In the genomic region with DNA sequence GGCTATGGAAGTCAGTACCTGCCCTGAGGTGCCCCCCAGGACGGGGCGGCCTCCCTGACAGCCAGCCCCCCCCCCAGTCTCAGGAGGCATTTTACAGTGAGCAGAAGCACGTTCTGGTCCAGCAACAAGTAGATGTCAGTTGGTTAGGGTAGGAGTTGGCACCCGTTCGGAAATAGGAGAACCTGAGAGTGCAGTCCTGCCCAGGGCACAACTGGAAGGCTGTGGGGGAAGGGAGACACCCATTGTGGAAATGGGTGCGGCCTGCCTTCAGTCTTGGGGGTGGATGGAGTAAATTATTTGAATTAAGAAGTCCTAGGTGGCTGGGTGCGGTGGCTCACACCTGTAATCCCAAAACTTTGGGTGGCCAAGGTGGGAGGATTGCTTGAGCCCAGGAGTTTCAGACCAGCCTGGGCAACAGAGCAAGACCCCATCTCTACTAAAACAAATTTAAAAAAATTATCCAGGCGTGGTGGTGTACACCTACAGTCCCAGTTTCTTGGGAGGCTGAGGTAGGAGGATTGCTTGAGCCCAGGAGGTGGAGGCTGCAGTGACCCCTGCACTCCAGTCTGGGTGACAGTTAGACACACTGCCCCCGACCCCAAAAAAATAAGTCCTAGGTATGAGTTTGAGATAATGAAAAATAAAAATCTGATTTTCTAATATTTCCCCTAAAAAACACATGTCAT, we compare ENCODE assay signal across 8 cellular contexts. TPM values are rescaled to one million over a fixed set of nuclear protein-coding genes. Genes with fewer than 3 reads are reported as not detected.
DNase-seq lines count a peak whose midpoint lies in the region; ATAC-seq and TF ChIP-seq lines count a peak whose summit lies in the region.

No MANE protein-coding gene starts in this region.

- H3K79me2 ChIP-seq in KMS-11 (ENCODE audit: insufficient read depth, low read depth): peaks cover 36% of the 10 kb centered on the region

- H3K9ac ChIP-seq in KMS-11: peak overlapping the region; percentile 72

- H3K27ac ChIP-seq in KMS-11 (peak overlapping the region; percentile 81), breast epithelium (peak overlapping the region; percentile 99 to 100), muscle layer of duodenum (ENCODE audit: low read length) (peak overlapping the region; percentile 94)

- H3K4me3 ChIP-seq in AG10803 (ENCODE audit: low read length): peak overlapping the region; percentile 94
- H3K4me3 ChIP-seq in KMS-11 (IDR thresholded peaks at IDR 0.05; ENCODE audit: insufficient read depth, low read depth, low read length): peak overlapping the region; percentile 50
- peak overlapping the region; percentile 64 to 80 (median 78) for H3K4me3 ChIP-seq in breast epithelium
- H3K4me3 ChIP-seq in muscle layer of duodenum (ENCODE audit: low read depth in 1 of 2, low read length in 2 of 2): peak overlapping the region; percentile 90 to 95

- no peaks in the 10 kb centered on the region for H3K9me3 ChIP-seq in breast epithelium
- no peaks in the 10 kb centered on the region for H3K9me3 ChIP-seq in muscle layer of duodenum (ENCODE audit: control insufficient read depth in 1 of 2, low read length in 2 of 2)

- H2AFZ ChIP-seq in KMS-11 (ENCODE audit: low read depth): no peak overlapping the region

- no peak for DNase-seq in AG10803 (ENCODE audit: low read depth)
- DNase-seq in breast epithelium (ENCODE audit: low spot score in 2 of 2): no peak
- no peak for DNase-seq in AG20443 (ENCODE audit: low spot score)
- DNase-seq in anterior cingulate cortex (lab: John Stamatoyannopoulos, UW): no peak

- intact Hi-C loops in breast epithelium (cut with DNase I; ENCODE audit: low total_unique reads): loop anchor here (10.0 kb wide), 2 partner anchors 134 to 174 kb away; a partner anchor contains a TSS

- H3K36me3 ChIP-seq in KMS-11 (ENCODE audit: insufficient read depth): peaks cover 25% of the 10 kb centered on the region; the same call in 1 of the 2 replicates
- H3K36me3 ChIP-seq in breast epithelium: peaks cover 5% of the 10 kb centered on the region
- peaks cover 35 to 43% of the 10 kb centered on the region in 2 donors for H3K36me3 ChIP-seq in muscle layer of duodenum (ENCODE audit: control insufficient read depth in 1 of 2, insufficient read depth in 2 of 2, low read length in 2 of 2)

- TF ChIP-seq CTCF in AG10803 (conservative IDR thresholded peaks at IDR 0.05; ENCODE audit: low read length) (no peak), KMS-11 (conservative IDR thresholded peaks at IDR 0.05; ENCODE audit: low read depth, low read length) (no peak), breast epithelium (IDR thresholded peaks at IDR 0.05) (no peak)

- H4K20me1 ChIP-seq in KMS-11 (ENCODE audit: insufficient read depth): no peaks in the 10 kb centered on the region

- ATAC-seq in GM18907 (IDR thresholded peaks at IDR 0.05; ENCODE audit: unreplicated experiment) (no peak), HG03432 (IDR thresholded peaks at IDR 0.05; ENCODE audit: unreplicated experiment) (no peak)

- no peaks in the 10 kb centered on the region for H3K27me3 ChIP-seq in KMS-11 (ENCODE audit: insufficient read depth, low read depth)
- H3K27me3 ChIP-seq in breast epithelium: no peaks in the 10 kb centered on the region
- H3K27me3 ChIP-seq in muscle layer of duodenum (ENCODE audit: low read depth, low read length): no peaks in the 10 kb centered on the region

- H3K4me2 ChIP-seq in KMS-11: peak overlapping the region; percentile 95

- H3K4me1 ChIP-seq in KMS-11 (ENCODE audit: low read depth, poor library complexity, severe bottlenecking) (peaks cover 35% of the 10 kb centered on the region), breast epithelium (peaks cover 53 to 75% of the 10 kb centered on the region in 2 donors), muscle layer of duodenum (ENCODE audit: control insufficient read depth in 1 of 2, insufficient read depth in 2 of 2, low read length in 2 of 2) (peaks cover 26 to 89% of the 10 kb centered on the region in 2 donors)

- TF ChIP-seq POLR2A in breast epithelium (IDR thresholded peaks at IDR 0.05): no peak

RNA-seq across cellular contexts. Expression of a gene that starts 1.2 kb away (rescaled TPM):
- 100 to 1,000 TPM; 458 to 758 (median 656) TPM for total RNA-seq in breast epithelium

RNA-seq across cellular contexts. Expression of a gene that starts 5.0 kb away (rescaled TPM):
- total RNA-seq in breast epithelium: 10 to 100 TPM; 43.9 to 60.6 (median 53.1) TPM

RNA-seq across cellular contexts. Expression of a gene that starts 15.4 kb away (rescaled TPM):
- total RNA-seq in breast epithelium: under 1 TPM in 1 of 3 donors, not detected in 2; 0.66 TPM

RNA-seq across cellular contexts. Expression of a gene that starts 21.9 kb away (rescaled TPM):
- total RNA-seq in breast epithelium: 10 to 100 TPM; 13.8 to 28.5 (median 22.4) TPM

RNA-seq across cellular contexts. Expression of a gene that starts 28.8 kb away (rescaled TPM):
- 10 to 100 TPM; 47.6 to 64.9 (median 61.3) TPM for total RNA-seq in breast epithelium
